19 cellular contexts compared by ENCODE assay signal in genomic region chr16:75257886-75258806, GRCh38. TPM values are rescaled to one million over a fixed set of nuclear protein-coding genes. Genes with fewer than 3 reads are reported as not detected.
DNase-seq lines count a peak whose midpoint lies in the region; ATAC-seq, FAIRE-seq and TF ChIP-seq lines count a peak whose summit lies in the region.
"Had no signal": no experiment of that assay in that cellular context is flagged by ENCODE, and none has a peak within 500 bp of the region (broad histone marks: within the 10 kb centered on the region; RNA-seq: fewer than 3 reads in every experiment).

No MANE protein-coding gene starts in this region.

- peak overlapping the region; percentile 92; the same call in 1 of the 2 replicates for H2BK15ac ChIP-seq in H1 (ENCODE audit: low read length)

- peak overlapping the region; percentile 48; the same call in 1 of the 2 replicates for H3K18ac ChIP-seq in H1 (ENCODE audit: extremely low read depth, low read length)

- 88% methylated on average over 21 of the region's 21 CpGs; no CpG with 5 or more reads in 1 of the 2 experiments for WGBS in H1 (ENCODE audit: extremely low coverage in 1 of 2, insufficient coverage in 1 of 2, insufficient read length in 1 of 2, insufficient replicate concordance in 2 of 2, low coverage in 1 of 2, low lambda C conversion rate in 2 of 2, missing lambda C conversion rate in 1 of 2), 2 experiments

- H4K5ac ChIP-seq in H1 (ENCODE audit: insufficient read length, low read depth, low read length): no peak overlapping the region

- peak overlapping the region; percentile 21 for H3K27ac ChIP-seq in AG04450 (ENCODE audit: low read depth, low read length)
- H3K27ac ChIP-seq in HUES6 (ENCODE audit: low read depth, low read length): 0 out of 2 replicates have a peak overlapping the region, but pooled peaks have one; percentile 28
- H3K27ac ChIP-seq in H1 (ENCODE audit: low read depth, low read length): no peak overlapping the region
- no peak overlapping the region for H3K27ac ChIP-seq in neural progenitor cell
- H3K27ac ChIP-seq: parathyroid adenoma, VCaP had no signal

- H3F3A ChIP-seq in neural progenitor cell (ENCODE audit: low read depth): peaks cover 19% of the 10 kb centered on the region

- H3K4me3 ChIP-seq in AG04450 (ENCODE audit: low read depth, low read length) (no peak overlapping the region), HUES6 (ENCODE audit: low read depth, low read length) (no peak overlapping the region), H1 (ENCODE audit: extremely low read depth in 1 of 4, insufficient read depth in 2 of 4, low read depth in 3 of 4, low read length in 4 of 4) (no peak overlapping the region), neural progenitor cell (no peak overlapping the region)

- H3K79me1 ChIP-seq in H1 (ENCODE audit: low read depth, low read length): peaks cover 31% of the 10 kb centered on the region

- peak overlapping the region; percentile 74 for H2BK5ac ChIP-seq in H1 (ENCODE audit: low read depth, low read length)

- no peak overlapping the region for H3K23ac ChIP-seq in H1 (ENCODE audit: insufficient read length)

- H3K4ac ChIP-seq in H1 (replicated peaks; ENCODE audit: insufficient read length, low read depth, low read length): peak overlapping the region; percentile 3

- H3K4me3 Mint-ChIP-seq in neural progenitor cell: peak overlapping the region; percentile 77
- H3K4me3 Mint-ChIP-seq: memory B cell had no signal

- POLR2A ChIA-PET in AG04450 (lab: Yijun Ruan, JAX): no interaction called here
- POLR2A ChIA-PET in H1 (lab: Charles Lee; ENCODE audit: partially characterized antibody): interaction anchor here (0.5 to 16.2 kb wide), 6 partner anchors 7 to 109 kb away, joined by 3 to 375 read pairs (median 4); no protein-coding TSS in a partner anchor

- H3K4me2 ChIP-seq in H1 (ENCODE audit: insufficient read depth in 1 of 2, low read depth in 2 of 2, low read length in 2 of 2) (no peak overlapping the region; a peak in 1 of 4 replicates), neural progenitor cell (no peak overlapping the region)

- H3K36me3 ChIP-seq in HUES6 (ENCODE audit: control insufficient read depth, insufficient read depth, low read length) (peaks cover 12% of the 10 kb centered on the region), H1 (ENCODE audit: control insufficient read depth in 2 of 4, insufficient read depth in 4 of 4, low read length in 3 of 4) (no peaks in the 10 kb centered on the region), neural progenitor cell (no peaks in the 10 kb centered on the region)

- H3K36me3 Mint-ChIP-seq in neural progenitor cell: peaks cover 4% of the 10 kb centered on the region
- H3K36me3 Mint-ChIP-seq: memory B cell had no signal

- DNase-seq in AG04450 (ENCODE audit: low read depth, low spot score) (no peak), H1 (ENCODE audit: low read depth in 1 of 2, low spot score in 2 of 2) (no peak), neural progenitor cell (ENCODE audit: low spot score) (no peak), NCI-H748 treated with DMSO at 0.1 percent for 48 hours (lab: John Stamatoyannopoulos, UW) (no peak), GM19239 (ENCODE audit: insufficient read length, low spot score) (no peak), AG08396 (ENCODE audit: low spot score) (no peak)
- DNase-seq: activated naive CD4-positive, alpha-beta T cell treated with anti-CD3 and anti-CD28 coated beads, Interleukin-2, amount 50 U/mL, for 16 hours; AML-193; cerebellar nuclear complex; Karpas-422; NCI-H2081 treated with DMSO at 0.1 percent for 48 hours had no signal

- TF ChIP-seq RAD21 in H1 (IDR thresholded peaks at IDR 0.05 in 1 of 2, conservative IDR thresholded peaks at IDR 0.05 in 1 of 2; ENCODE audit: low read depth in 2 of 2, low read length in 2 of 2): no peak

- no peak for ATAC-seq in HG03135 (IDR thresholded peaks at IDR 0.05; ENCODE audit: unreplicated experiment)
- ATAC-seq: esophagus mucosa had no signal

- no peak for TF ChIP-seq POLR2A in H1 (IDR thresholded peaks at IDR 0.05; ENCODE audit: control extremely low read depth in 1 of 2, low read depth in 2 of 2, low read length in 2 of 2)

- H3K27ac Mint-ChIP-seq in neural progenitor cell: peak overlapping the region; percentile 97
- H3K27ac Mint-ChIP-seq: memory B cell had no signal

- no peak overlapping the region for H3K56ac ChIP-seq in H1 (replicated peaks; ENCODE audit: insufficient read length, low read depth, low read length)

- H3K23me2 ChIP-seq in H1 (ENCODE audit: low read depth, low read length): peaks cover 4% of the 10 kb centered on the region; the same call in 1 of the 2 replicates

- no peaks in the 10 kb centered on the region for H3K9me3 Mint-ChIP-seq in neural progenitor cell
- H3K9me3 Mint-ChIP-seq: memory B cell had no signal

- H4K20me1 ChIP-seq in H1 (replicated peaks in 1 of 2; ENCODE audit: control insufficient read depth in 1 of 2, insufficient read depth in 2 of 2, low read length in 2 of 2) (peaks cover 5 to 25% of the 10 kb centered on the region in 2 experiments), neural progenitor cell (ENCODE audit: low read depth) (peaks cover 97% of the 10 kb centered on the region)

- FAIRE-seq in H1 (lab: Jason Lieb, UNC) (no peak), GM19239 (lab: Jason Lieb, UNC) (no peak)
- FAIRE-seq: GM12892 had no signal

- H3K4me1 Mint-ChIP-seq in neural progenitor cell: peaks cover 76% of the 10 kb centered on the region
- H3K4me1 Mint-ChIP-seq: memory B cell had no signal

- TF ChIP-seq CTCF in AG04450 (IDR thresholded peaks at IDR 0.05; ENCODE audit: low read depth, low read length) (no peak), H1 (IDR thresholded peaks at IDR 0.05; ENCODE audit: control extremely low read depth in 1 of 3, insufficient read depth in 1 of 3, low read depth in 1 of 3, low read length in 3 of 3) (no peak), neural progenitor cell (IDR thresholded peaks at IDR 0.05) (no peak)

- peak overlapping the region; percentile 84; the same call in 1 of the 2 replicates for H2BK12ac ChIP-seq in H1 (ENCODE audit: low read depth, low read length)

- H3K9me3 ChIP-seq in AG04450 (ENCODE audit: control insufficient read depth, insufficient read depth, low read length) (no peaks in the 10 kb centered on the region), HUES6 (ENCODE audit: control insufficient read depth, insufficient read depth, low read depth, low read length) (no peaks in the 10 kb centered on the region), H1 (ENCODE audit: insufficient read depth in 2 of 2, low read depth in 1 of 2, low read length in 1 of 2) (no peaks in the 10 kb centered on the region), neural progenitor cell (ENCODE audit: low read depth) (no peaks in the 10 kb centered on the region)

- no peak overlapping the region; the same call in 1 of the 2 replicates for H2BK20ac ChIP-seq in H1 (ENCODE audit: low read length)

- H3K27me3 ChIP-seq in AG04450 (ENCODE audit: control insufficient read depth, insufficient read depth, low read length) (no peaks in the 10 kb centered on the region), HUES6 (ENCODE audit: control insufficient read depth, insufficient read depth, low read length) (no peaks in the 10 kb centered on the region), H1 (replicated peaks in 1 of 4; ENCODE audit: control insufficient read depth in 3 of 4, extremely low read depth in 1 of 4, insufficient read depth in 3 of 4, low read length in 3 of 4) (no peaks in the 10 kb centered on the region), neural progenitor cell (no peaks in the 10 kb centered on the region)

- H2AFZ ChIP-seq in H1 (ENCODE audit: low read length) (no peak overlapping the region), neural progenitor cell (replicated peaks) (no peak overlapping the region)
- H2AFZ ChIP-seq: parathyroid adenoma had no signal

- H4K8ac ChIP-seq in H1 (ENCODE audit: extremely low read depth, insufficient read depth, low read length): no peak overlapping the region

- peaks cover 10% of the 10 kb centered on the region for H3K27me3 Mint-ChIP-seq in neural progenitor cell (ENCODE audit: insufficient read depth, low read depth)

- TF ChIP-seq EP300 in H1 (IDR thresholded peaks at IDR 0.05; ENCODE audit: borderline replicate concordance in 1 of 2, low read depth in 2 of 2, low read length in 2 of 2): no peak

- H3K4me1 ChIP-seq in HUES6 (ENCODE audit: control insufficient read depth, insufficient read depth, low read length): peaks cover 78% of the 10 kb centered on the region
- peaks cover 13 to 58% (median 45%) of the 10 kb centered on the region in 4 experiments for H3K4me1 ChIP-seq in H1 (replicated peaks in 1 of 4; ENCODE audit: control insufficient read depth in 3 of 4, insufficient read depth in 4 of 4, low read length in 3 of 4)
- peaks cover 27% of the 10 kb centered on the region for H3K4me1 ChIP-seq in neural progenitor cell

- H2BK120ac ChIP-seq in H1 (replicated peaks; ENCODE audit: low read depth, low read length): no peak overlapping the region

- CTCF ChIA-PET in AG04450 (lab: Charles Lee): no interaction called here
- CTCF ChIA-PET in H1 (lab: Charles Lee; ENCODE audit: partially characterized antibody): interaction anchor here (1.2 to 15.7 kb wide), 3 partner anchors 23 to 396 kb away, joined by 4 to 236 read pairs (median 5); no protein-coding TSS in a partner anchor

- H3K79me2 ChIP-seq in H1 (ENCODE audit: control insufficient read depth in 1 of 2, insufficient read depth in 2 of 2, low read length in 2 of 2): peaks cover 0 to 81% of the 10 kb centered on the region in 2 experiments; a peak in 2 of 4 replicates
- H3K79me2 ChIP-seq in neural progenitor cell (ENCODE audit: low read depth): peaks cover 86% of the 10 kb centered on the region

- H3K9ac ChIP-seq in HUES6 (ENCODE audit: low read length) (no peak overlapping the region), H1 (replicated peaks in 1 of 4; ENCODE audit: extremely low read depth in 1 of 4, low read depth in 3 of 4, low read length in 3 of 4) (no peak overlapping the region), neural progenitor cell (no peak overlapping the region)
- H3K9ac ChIP-seq: parathyroid adenoma had no signal

- no peak overlapping the region for H3K14ac ChIP-seq in H1 (ENCODE audit: insufficient read length)

- H2AK5ac ChIP-seq in H1 (ENCODE audit: low read depth, low read length): peak overlapping the region; percentile 77; the same call in 1 of the 2 replicates

- peak overlapping the region; percentile 5 for H4K91ac ChIP-seq in H1 (replicated peaks; ENCODE audit: insufficient read length, low read length)

RNA-seq across cellular contexts. Expression of gene BCAR1, which starts 6.7 kb away (rescaled TPM):
- 16.1 and 26.9 TPM in 2 replicates for polyA plus RNA-seq in AG04450 (2011; rRNA removed)
- 20.3 and 25.8 TPM in 2 replicates for polyA minus RNA-seq in AG04450 (2011; rRNA and poly(A)+ RNA removed)
- total RNA-seq in H1 (2021; fragmentation: NEBNext Ultra II Directional; extraction: Animal tissue kit (Norgen Biotek cat#: 25700)): 103 and 105 TPM in 2 replicates
- polyA plus RNA-seq in H1 (2011; rRNA removed): 59.8 and 93.8 TPM in 2 replicates
- polyA plus RNA-seq in H1 (2011; cell fraction: cytosol; rRNA removed): 51.9 TPM
- 130 TPM for polyA plus RNA-seq in H1 (2011; cell fraction: nucleus; rRNA removed)
- polyA plus RNA-seq in H1 (2012, experiment 1 of 2): 42.6 to 68.8 TPM (median 64.7 TPM) in 4 replicates
- polyA plus RNA-seq in H1 (2012, experiment 2 of 2): 54.8 TPM
- polyA plus RNA-seq in H1 (2013, experiment 1 of 2): 83.5 TPM
- polyA plus RNA-seq in H1 (2013, experiment 2 of 2): 83.4 TPM
- polyA minus RNA-seq in H1 (2011; rRNA and poly(A)+ RNA removed): 19.1 and 21.8 TPM in 2 replicates
- polyA minus RNA-seq in H1 (2011; cell fraction: cytosol; rRNA and poly(A)+ RNA removed): 43.2 TPM
- 75.0 TPM for polyA minus RNA-seq in H1 (2011; cell fraction: nucleus; rRNA and poly(A)+ RNA removed)
- total RNA-seq in neural progenitor cell (ENCODE audit: low replicate concordance): 10.9 and 29.1 TPM in 2 replicates

RNA-seq across cellular contexts. Expression of gene CTRB1, which starts 39.4 kb away (rescaled TPM):
- polyA plus RNA-seq in AG04450 (2011; rRNA removed) (not detected in 2 replicates), H1 (2011; rRNA removed) (not detected in 2 replicates)
- polyA minus RNA-seq in AG04450 (2011; rRNA and poly(A)+ RNA removed): not detected in 2 replicates
- not detected in 2 replicates for total RNA-seq in H1 (2021; fragmentation: NEBNext Ultra II Directional; extraction: Animal tissue kit (Norgen Biotek cat#: 25700))
- polyA plus RNA-seq in H1 (2011; cell fraction: cytosol; rRNA removed): not detected
- not detected for polyA plus RNA-seq in H1 (2011; cell fraction: nucleus; rRNA removed)
- not detected in 4 replicates for polyA plus RNA-seq in H1 (2012, experiment 1 of 2)
- polyA plus RNA-seq in H1 (2012, experiment 2 of 2): not detected
- polyA plus RNA-seq in H1 (2013, experiment 1 of 2): not detected
- polyA plus RNA-seq in H1 (2013, experiment 2 of 2): not detected
- polyA minus RNA-seq in H1 (2011; rRNA and poly(A)+ RNA removed): not detected in 2 replicates
- polyA minus RNA-seq in H1 (2011; cell fraction: cytosol; rRNA and poly(A)+ RNA removed): not detected
- polyA minus RNA-seq in H1 (2011; cell fraction: nucleus; rRNA and poly(A)+ RNA removed): not detected
- total RNA-seq in neural progenitor cell (ENCODE audit: low replicate concordance): not detected in 2 replicates
- total RNA-seq: SK-MEL-5 had no signal

RNA-seq across cellular contexts. Expression of gene CTRB2, which starts 51.2 kb away (rescaled TPM):
- polyA plus RNA-seq in AG04450 (2011; rRNA removed) (not detected in 2 replicates), H1 (2011; rRNA removed) (not detected in 2 replicates)
- polyA minus RNA-seq in AG04450 (2011; rRNA and poly(A)+ RNA removed): not detected in 2 replicates
- not detected in 2 replicates for total RNA-seq in H1 (2021; fragmentation: NEBNext Ultra II Directional; extraction: Animal tissue kit (Norgen Biotek cat#: 25700))
- polyA plus RNA-seq in H1 (2011; cell fraction: cytosol; rRNA removed): not detected
- not detected for polyA plus RNA-seq in H1 (2011; cell fraction: nucleus; rRNA removed)
- polyA plus RNA-seq in H1 (2012, experiment 1 of 2): not detected in 4 replicates
- not detected for polyA plus RNA-seq in H1 (2012, experiment 2 of 2)
- polyA plus RNA-seq in H1 (2013, experiment 1 of 2): not detected
- polyA plus RNA-seq in H1 (2013, experiment 2 of 2): not detected
- not detected in 2 replicates for polyA minus RNA-seq in H1 (2011; rRNA and poly(A)+ RNA removed)
- polyA minus RNA-seq in H1 (2011; cell fraction: cytosol; rRNA and poly(A)+ RNA removed): not detected
- polyA minus RNA-seq in H1 (2011; cell fraction: nucleus; rRNA and poly(A)+ RNA removed): not detected
- not detected in 2 replicates for total RNA-seq in neural progenitor cell (ENCODE audit: low replicate concordance)
- total RNA-seq: esophagus mucosa, SK-MEL-5 had no signal

Comparison
In these comparisons a context has a peak if more than half of its experiments do, and no peak if none do; other contexts are left out.
1. H3K27ac ChIP-seq: peak in AG04450 (single experiment) and HUES6 (single experiment); none in H1 (single experiment) and neural progenitor cell (single experiment).